ENCODE assay signal across 8 cellular contexts in genomic region chr16:3173892-3174617, GRCh38. TPM values are rescaled to one million over a fixed set of nuclear protein-coding genes. Genes with fewer than 3 reads are reported as not detected.
DNase-seq lines count a peak whose midpoint lies in the region; TF ChIP-seq lines count a peak whose summit lies in the region.

No MANE protein-coding gene starts in this region.

- H3K36me3 ChIP-seq in breast epithelium (no peaks in the 10 kb centered on the region), osteoblast (ENCODE audit: insufficient read depth, low read length) (no peaks in the 10 kb centered on the region)
- H3K36me3 ChIP-seq in effector memory CD4-positive, alpha-beta T cell (ENCODE audit: control insufficient read depth, insufficient read depth, low read length), result no peaks in the 10 kb centered on the region

- no peaks in the 10 kb centered on the region for H3K4me1 ChIP-seq in breast epithelium
- H3K4me1 ChIP-seq in osteoblast (ENCODE audit: insufficient read depth, low read length), result no peaks in the 10 kb centered on the region
- peaks cover 40% of the 10 kb centered on the region for H3K4me1 ChIP-seq in effector memory CD4-positive, alpha-beta T cell (ENCODE audit: control insufficient read depth, insufficient read depth, low read length, poor library complexity, severe bottlenecking)

- H3K9me3 Mint-ChIP-seq in MCF 10A (ENCODE audit: unreplicated experiment), result no peaks in the 10 kb centered on the region

- DNase-seq in MCF 10A (ENCODE audit: unreplicated experiment) (peak; percentile 43), breast epithelium (ENCODE audit: low spot score in 2 of 2) (no peak), MV-4-11 (lab: John Stamatoyannopoulos, UW) (peak; percentile 38), astrocyte of the spinal cord (ENCODE audit: low read depth, low spot score) (no peak), osteoblast (ENCODE audit: insufficient read length, low spot score, missing footprints) (peak; percentile 81), middle frontal gyrus (ENCODE audit: extremely low spot score, low spot score) (no peak), 8988T (no peak)
- no peak for DNase-seq in effector memory CD4-positive, alpha-beta T cell

- H3K27ac ChIP-seq in breast epithelium (no peak overlapping the region), osteoblast (ENCODE audit: low read depth, low read length) (no peak overlapping the region)
- no peak overlapping the region for H3K27ac ChIP-seq in effector memory CD4-positive, alpha-beta T cell (ENCODE audit: insufficient read depth, low read length, poor library complexity, severe bottlenecking)

- no peak overlapping the region for H3K4me3 ChIP-seq in breast epithelium
- H3K4me3 ChIP-seq in astrocyte of the spinal cord (ENCODE audit: low read depth, low read length), result peak overlapping the region; percentile 17
- no peak overlapping the region for H3K4me3 ChIP-seq in osteoblast (ENCODE audit: insufficient read depth, low read length)
- no peak overlapping the region for H3K4me3 ChIP-seq in effector memory CD4-positive, alpha-beta T cell (ENCODE audit: insufficient read depth, low read depth, low read length, poor library complexity, severe bottlenecking)

- peaks cover 8% of the 10 kb centered on the region for H3K36me3 Mint-ChIP-seq in MCF 10A (ENCODE audit: insufficient read depth, unreplicated experiment)

- CTCF ChIA-PET in MCF 10A (lab: Yijun Ruan, JAX), result interaction anchor here (0.6 to 2.9 kb wide), 4 partner anchors 12 to 114 kb away, joined by 4 to 12 read pairs (median 4); no protein-coding TSS in a partner anchor

- no TSS peak for BruUV-seq in MCF 10A (replicated peaks; lab: Mats Ljungman, UMichigan)

- peaks cover 6 to 95% of the 10 kb centered on the region in 2 donors for H3K27me3 ChIP-seq in breast epithelium
- peaks cover 44% of the 10 kb centered on the region for H3K27me3 ChIP-seq in osteoblast (ENCODE audit: insufficient read depth, low read length)
- peaks cover 33% of the 10 kb centered on the region for H3K27me3 ChIP-seq in effector memory CD4-positive, alpha-beta T cell (replicated peaks; ENCODE audit: control insufficient read depth, insufficient read depth, low read length, poor library complexity, severe bottlenecking)

- peaks cover 6% of the 10 kb centered on the region for H3K4me1 Mint-ChIP-seq in MCF 10A (ENCODE audit: insufficient read depth, unreplicated experiment)

- no peak overlapping the region for H2AFZ ChIP-seq in osteoblast (ENCODE audit: low read length)

- no peak for TF ChIP-seq POLR2A in breast epithelium (IDR thresholded peaks at IDR 0.05)

- H3K9me3 ChIP-seq in breast epithelium, result no peaks in the 10 kb centered on the region
- no peaks in the 10 kb centered on the region for H3K9me3 ChIP-seq in osteoblast (ENCODE audit: low read depth, low read length)
- H3K9me3 ChIP-seq in effector memory CD4-positive, alpha-beta T cell (ENCODE audit: control insufficient read depth, low read length), result no peaks in the 10 kb centered on the region

- H3K79me2 ChIP-seq in osteoblast (ENCODE audit: insufficient read depth, low read length), result no peaks in the 10 kb centered on the region

- TF ChIP-seq CTCF in MCF 10A (IDR thresholded peaks at IDR 0.05; ENCODE audit: unreplicated experiment), result peak; percentile 13
- TF ChIP-seq CTCF in breast epithelium (IDR thresholded peaks at IDR 0.05), result no peak
- TF ChIP-seq CTCF in astrocyte of the spinal cord (IDR thresholded peaks at IDR 0.05; ENCODE audit: low read depth, low read length), result peak; percentile 57
- TF ChIP-seq CTCF in osteoblast (IDR thresholded peaks at IDR 0.05; ENCODE audit: extremely low read depth, low read depth, low read length), result peak; percentile 30

- H3K27ac Mint-ChIP-seq in MCF 10A (ENCODE audit: low read depth, unreplicated experiment), result peak overlapping the region; percentile 57

- H3K4me3 Mint-ChIP-seq in MCF 10A (ENCODE audit: unreplicated experiment), result peak overlapping the region; percentile 67

- H3K27me3 Mint-ChIP-seq in MCF 10A (ENCODE audit: insufficient read depth, unreplicated experiment), result no peaks in the 10 kb centered on the region

- intact Hi-C loops in MCF 10A (cut with micrococcal nuclease), result no loop called here
- intact Hi-C loops in breast epithelium (cut with DNase I; ENCODE audit: low total_unique reads), result no loop called here

- H3K4me2 ChIP-seq in osteoblast (ENCODE audit: insufficient read depth, low read length), result no peak overlapping the region

- POLR2A ChIA-PET in MCF 10A (lab: Yijun Ruan, JAX), result interaction anchor here (0.7 to 1.0 kb wide), 3 partner anchors 9 to 227 kb away, joined by 3 to 4 read pairs (median 3); partner anchors contain the start of genes ZNF174 and ZSCAN32

- H4K20me1 ChIP-seq in osteoblast (ENCODE audit: insufficient read depth, low read length), result no peaks in the 10 kb centered on the region

- in situ Hi-C loops in astrocyte of the spinal cord (cut with HindIII; ENCODE audit: low sequenced_read_pairs), result no loop called here

RNA-seq across cellular contexts. Expression of gene OR1F1, which starts 13.9 kb away (rescaled TPM):
- total RNA-seq in MCF 10A (2022), result not detected in 2 replicates
- not detected for total RNA-seq in breast epithelium
- 0.36 TPM in 1 of 2 replicates, not detected in the other for total RNA-seq in osteoblast

RNA-seq across cellular contexts. Expression of gene ZNF213, which starts 39.2 kb away (rescaled TPM):
- 19.7 and 20.7 TPM in 2 replicates for total RNA-seq in MCF 10A (2022)
- 1 to 10 TPM; 4.0 to 5.6 (median 5.6) TPM for total RNA-seq in breast epithelium
- total RNA-seq in osteoblast, result 8.0 and 9.4 TPM in 2 replicates

Comparison
In these comparisons a context has a peak if more than half of its experiments do, and no peak if none do; other contexts are left out.
1. DNase-seq: peak in MCF 10A (single experiment), MV-4-11 (single experiment) and osteoblast (single experiment); none in breast epithelium (0 of 2), astrocyte of the spinal cord (single experiment), middle frontal gyrus (single experiment), 8988T (single experiment) and effector memory CD4-positive, alpha-beta T cell (0 of 3).
2. CTCF ChIP-seq: peak in MCF 10A (single experiment), astrocyte of the spinal cord (single experiment) and osteoblast (single experiment); none in breast epithelium (0 of 3).